ENCODE assay signal across 8 cellular contexts in genomic region chr15:72116680-72117447, GRCh38. TPM values are rescaled to one million over a fixed set of nuclear protein-coding genes. Genes with fewer than 3 reads are reported as not detected.
A peak's percentile ranks its signal among the peaks of the same experiment; 100 is the strongest.
DNase-seq lines count a peak whose midpoint lies in the region; ATAC-seq and TF ChIP-seq lines count a peak whose summit lies in the region.

No MANE protein-coding gene starts in this region.

- no peak for TF ChIP-seq CTCF in HCT116 (IDR thresholded peaks at IDR 0.05 in 2 of 3, conservative IDR thresholded peaks at IDR 0.05 in 1 of 3; ENCODE audit: borderline replicate concordance in 1 of 3, insufficient read depth in 1 of 3, low read depth in 2 of 3, low read length in 2 of 3)
- no peak for TF ChIP-seq CTCF in coronary artery (IDR thresholded peaks at IDR 0.05)
- TF ChIP-seq CTCF in liver (IDR thresholded peaks at IDR 0.05; ENCODE audit: low read depth, low read length, missing input control) = no peak

- H3K27me3 ChIP-seq in HCT116 (ENCODE audit: insufficient read depth, low read length) (no peaks in the 10 kb centered on the region), SJCRH30 (no peaks in the 10 kb centered on the region), liver (ENCODE audit: control insufficient read depth in 4 of 4, insufficient read depth in 4 of 4, low read length in 3 of 4) (no peaks in the 10 kb centered on the region)

- DNase-seq in ELR (ENCODE audit: low read depth) (peak; percentile 39), HCT116 (ENCODE audit: low read depth, low spot score) (no peak), SJCRH30 (peak; percentile 31 to 52), coronary artery (ENCODE audit: low spot score) (peak; percentile 79), COR-L47 (lab: John Stamatoyannopoulos, UW) (no peak)
- DNase-seq in stimulated activated naive CD4-positive, alpha-beta T cell treated with Interleukin-2 at 50 U/mL for 16 hours (lab: John Stamatoyannopoulos, UW) = peak; percentile 5

- intact Hi-C loops in HCT116 (cut with micrococcal nuclease) = no loop called here

- peak overlapping the region; percentile 83 for H3K27ac ChIP-seq in HCT116 (ENCODE audit: low read depth, low read length)
- H3K27ac ChIP-seq in SJCRH30 = peak overlapping the region; percentile 83
- peak overlapping the region; percentile 95 to 97 for H3K27ac ChIP-seq in coronary artery
- H3K27ac ChIP-seq in liver (ENCODE audit: low read depth in 1 of 2, low read length in 2 of 2) = peak overlapping the region; percentile 95 to 98

- no peaks in the 10 kb centered on the region for H3K9me2 ChIP-seq in HCT116 (ENCODE audit: insufficient read depth)

- no peaks in the 10 kb centered on the region for H3K9me3 ChIP-seq in HCT116 (ENCODE audit: control insufficient read depth in 1 of 2, insufficient read depth in 1 of 2, low read depth in 1 of 2, low read length in 2 of 2)
- no peaks in the 10 kb centered on the region for H3K9me3 ChIP-seq in SJCRH30 (replicated peaks)
- no peaks in the 10 kb centered on the region for H3K9me3 ChIP-seq in liver (ENCODE audit: control insufficient read depth in 4 of 4, low read length in 3 of 4)

- ATAC-seq in HCT116 (peak; percentile 0; the same call in 1 of the 2 replicates), GM19023 (IDR thresholded peaks at IDR 0.05; ENCODE audit: unreplicated experiment) (no peak)

- BruUV-seq in HCT116 (replicated peaks; lab: Mats Ljungman, UMichigan) = no TSS peak

- H3K79me2 ChIP-seq in HCT116 (ENCODE audit: insufficient read depth, low read length) = peaks cover 38% of the 10 kb centered on the region

- POLR2A ChIA-PET in HCT116 (lab: Charles Lee) = interaction anchor here (1.4 kb wide), 1 partner anchor 10 kb away, joined by 14 read pairs; no protein-coding TSS in a partner anchor

- 21% methylated on average over 23 of the region's 23 CpGs for WGBS in liver

- peak overlapping the region; percentile 77 for H3K9ac ChIP-seq in HCT116 (ENCODE audit: low read length)
- peak overlapping the region in 1 of 2 donors; percentile 74 for H3K9ac ChIP-seq in liver (ENCODE audit: low read depth in 1 of 2, low read length in 2 of 2)

- CTCF ChIA-PET in HCT116 (lab: Charles Lee) = no interaction called here

- no peak for TF ChIP-seq POLR2A in HCT116 (IDR thresholded peaks at IDR 0.05; ENCODE audit: borderline replicate concordance, extremely low read depth, insufficient read depth, insufficient read length)

- H3K4me1 ChIP-seq in HCT116 (ENCODE audit: control insufficient read depth in 1 of 2, insufficient read depth in 2 of 2, low read length in 2 of 2) = peaks cover 4 to 17% of the 10 kb centered on the region in 2 experiments; a peak in 3 of 4 replicates
- peaks cover 12% of the 10 kb centered on the region for H3K4me1 ChIP-seq in SJCRH30
- H3K4me1 ChIP-seq in liver (ENCODE audit: control insufficient read depth in 4 of 4, insufficient read depth in 4 of 4, low read length in 3 of 4) = peaks cover 0 to 24% (median 17%) of the 10 kb centered on the region in 4 donors

- H4K20me1 ChIP-seq in HCT116 (ENCODE audit: insufficient read depth) = no peaks in the 10 kb centered on the region

- H2AFZ ChIP-seq in HCT116 (ENCODE audit: low read depth, low read length, poor library complexity, severe bottlenecking) = no peak overlapping the region

- RAD21 ChIA-PET in HCT116 (lab: Charles Lee; ENCODE audit: low non-redundant PET in 1 of 2, low total read pairs in 2 of 2, uncharacterized antibody in 2 of 2, unreplicated experiment in 2 of 2) = no interaction called here

- H3K4me2 ChIP-seq in HCT116 (ENCODE audit: low read length) = peak overlapping the region; percentile 92

- TF ChIP-seq RAD21 in HCT116 (IDR thresholded peaks at IDR 0.05; ENCODE audit: low read depth) (no peak), liver (IDR thresholded peaks at IDR 0.05) (no peak)

- H3K36me3 ChIP-seq in HCT116 (ENCODE audit: control insufficient read depth in 1 of 2, insufficient read depth in 2 of 2, low read length in 2 of 2) = no peaks in the 10 kb centered on the region
- H3K36me3 ChIP-seq in SJCRH30 = no peaks in the 10 kb centered on the region
- H3K36me3 ChIP-seq in liver (ENCODE audit: control insufficient read depth in 4 of 4, insufficient read depth in 3 of 4, low read depth in 1 of 4, low read length in 3 of 4) = no peaks in the 10 kb centered on the region

- H3K4me3 ChIP-seq in HCT116 (replicated peaks in 1 of 2; ENCODE audit: low read depth in 1 of 2, low read length in 2 of 2) = peak overlapping the region; percentile 80 to 81
- peak overlapping the region; percentile 87 for H3K4me3 ChIP-seq in SJCRH30
- H3K4me3 ChIP-seq in coronary artery = peak overlapping the region; percentile 86
- peak overlapping the region; percentile 70 to 99 (median 95) for H3K4me3 ChIP-seq in liver (ENCODE audit: low read depth in 1 of 3, low read length in 3 of 3)

TF ChIP-seq in HCT116, 20 proteins besides CTCF, POLR2A, EP300 and RAD21 (continues in another document):
- TF ChIP-seq ZNF274 (IDR thresholded peaks at IDR 0.05; ENCODE audit: low read depth, low read length) = no peak
- no peak for TF ChIP-seq ZBTB33 (IDR thresholded peaks at IDR 0.05; ENCODE audit: extremely low read depth, insufficient replicate concordance, low read length)
- no peak for TF ChIP-seq ATF3 (IDR thresholded peaks at IDR 0.05)
- no peak for TF ChIP-seq SRF (IDR thresholded peaks at IDR 0.05; ENCODE audit: low read depth)
- no peak for TF ChIP-seq SIN3A (IDR thresholded peaks at IDR 0.05; ENCODE audit: low read depth)
- TF ChIP-seq ZFX (IDR thresholded peaks at IDR 0.05) = no peak
- no peak for TF ChIP-seq TCF7L2 (IDR thresholded peaks at IDR 0.05; ENCODE audit: borderline replicate concordance, extremely low read depth, insufficient read depth, insufficient read length)
- no peak for TF ChIP-seq SP1 (IDR thresholded peaks at IDR 0.05; ENCODE audit: low read depth)
- TF ChIP-seq JUND (IDR thresholded peaks at IDR 0.05) = no peak
- no peak for TF ChIP-seq FOSL1 (IDR thresholded peaks at IDR 0.05; ENCODE audit: low read depth)
- TF ChIP-seq CBX3 (IDR thresholded peaks at IDR 0.05; ENCODE audit: low read depth) = no peak

TF ChIP-seq in liver, 16 proteins besides CTCF, POLR2A, EP300 and RAD21:
- TF ChIP-seq SP1 (IDR thresholded peaks at IDR 0.05) (no peak), ATF3 (IDR thresholded peaks at IDR 0.05) (no peak), REST (IDR thresholded peaks at IDR 0.05) (no peak), FOXA1 (IDR thresholded peaks at IDR 0.05) (no peak), YY1 (IDR thresholded peaks at IDR 0.05) (no peak)
TF ChIP-seq in liver: peak in this region for 0.

RNA-seq across cellular contexts. Expression of gene MYO9A, which starts 1.1 kb away (rescaled TPM):
- total RNA-seq in HCT116 (2021; ENCODE audit: unreplicated experiment) = 23.0 TPM
- 6.4 and 7.0 TPM in 2 replicates for polyA plus RNA-seq in HCT116 (2012)
- total RNA-seq in SJCRH30 (2014; rRNA removed; shearing (Covaris generic)) = 34.4 and 37.2 TPM in 2 replicates
- total RNA-seq in liver = 10 to 100 TPM; 12.0 to 14.9 TPM
- polyA plus RNA-seq in liver = 1 to 10 TPM; 1.4 to 4.7 TPM

RNA-seq across cellular contexts. Expression of gene SENP8, which starts 1.3 kb away (rescaled TPM):
- total RNA-seq in HCT116 (2021; ENCODE audit: unreplicated experiment) (3.8 TPM), liver (1 to 10 TPM in 1 of 2 donors, under 1 TPM in 1; 0.67 to 1.0 TPM)
- 1.7 and 2.9 TPM in 2 replicates for polyA plus RNA-seq in HCT116 (2012)
- 6.1 and 7.7 TPM in 2 replicates for total RNA-seq in SJCRH30 (2014; rRNA removed; shearing (Covaris generic))
- 1 to 10 TPM in 1 of 2 donors, under 1 TPM in 1; 0.74 to 1.0 TPM for polyA plus RNA-seq in liver

Comparison
In these comparisons a context has a peak if more than half of its experiments do, and no peak if none do; other contexts are left out.
1. DNase-seq: peak in ELR (single experiment), SJCRH30 (2 of 2), coronary artery (single experiment) and stimulated activated naive CD4-positive, alpha-beta T cell treated with Interleukin-2 at 50 U/mL for 16 hours (single experiment); none in HCT116 (single experiment) and COR-L47 (single experiment).
2. Peak in every context shown above with its lines, with median percentiles within 50 percentile points of each other: H3K27ac ChIP-seq and H3K4me3 ChIP-seq.